11 cellular contexts compared by ENCODE assay signal in genomic region chr4:26140150-26140898, GRCh38.
DNase-seq lines count a peak whose midpoint lies in the region; ATAC-seq, FAIRE-seq and TF ChIP-seq lines count a peak whose summit lies in the region.
"Had no signal": no experiment of that assay in that cellular context is flagged by ENCODE, and none has a peak within 500 bp of the region (broad histone marks: within the 10 kb centered on the region; RNA-seq: fewer than 3 reads in every experiment).

No MANE protein-coding gene starts in this region.

- TF ChIP-seq CTCF in AG04449 (IDR thresholded peaks at IDR 0.05; ENCODE audit: insufficient read depth, low read length, missing control alignments) (no peak), IMR-90 (conservative IDR thresholded peaks at IDR 0.05; ENCODE audit: low read depth, low read length) (no peak), GM12878 (IDR thresholded peaks at IDR 0.05 in 2 of 3, conservative IDR thresholded peaks at IDR 0.05 in 1 of 3; ENCODE audit: control insufficient read depth in 2 of 3, extremely low read depth in 1 of 3, insufficient read depth in 1 of 3, low read depth in 3 of 3, low read length in 3 of 3) (no peak), BE2C (IDR thresholded peaks at IDR 0.05; ENCODE audit: low read depth, low read length) (no peak), GM13977 (IDR thresholded peaks at IDR 0.05; ENCODE audit: extremely low read depth, insufficient read depth, missing control alignments) (no peak)

- H4K5ac ChIP-seq in IMR-90 (ENCODE audit: low read depth, low read length), result peak overlapping the region; percentile 74

- SMC1A ChIA-PET in GM12878 (lab: Charles Lee; ENCODE audit: uncharacterized antibody, unreplicated experiment), result interaction anchor here (0.6 to 2.1 kb wide), 3 partner anchors 8 to 57 kb away, joined by 3 to 4 read pairs (median 3); no protein-coding TSS in a partner anchor

- peak overlapping the region; percentile 34 to 87; a peak in 3 of 4 replicates for H4K8ac ChIP-seq in IMR-90 (ENCODE audit: low read depth in 2 of 2, low read length in 2 of 2)

- TF ChIP-seq POLR2A in IMR-90 (IDR thresholded peaks at IDR 0.05; ENCODE audit: low read depth, low read length) (no peak), GM12878 (IDR thresholded peaks at IDR 0.05; ENCODE audit: low read depth, low read length) (no peak)

- DNase-seq in AG04449 (ENCODE audit: low read depth, low spot score), result peak; percentile 57
- peak; percentile 59 for DNase-seq in IMR-90
- no peak for DNase-seq in GM12878 (ENCODE audit: low read depth, low spot score)
- peak; percentile 96 for DNase-seq in myocyte (ENCODE audit: low read depth)
- DNase-seq in BE2C, result no peak
- no peak for DNase-seq in ecto neural progenitor cell (ENCODE audit: low spot score)
- DNase-seq in activated CD8-positive, alpha-beta memory T cell treated with anti-CD3 and anti-CD28 coated beads, Interleukin-2, amount 50 U/mL, for 48 hours, result no peak
- DNase-seq in GM13977 (ENCODE audit: low spot score), result no peak
- DNase-seq: activated B cell treated with CpG ODN at 0.5 μM for 24 hours; CD4-positive, alpha-beta memory T cell; stimulated activated CD4-positive, alpha-beta T cell treated with anti-CD3 and anti-CD28 coated beads, Interleukin-15, amount 100 ng/mL, for 24 hours had no signal

- H3K27ac ChIP-seq in IMR-90 (ENCODE audit: insufficient read depth, low read length), result peak overlapping the region; percentile 74; the same call in 1 of the 2 replicates
- H3K27ac ChIP-seq in GM12878 (ENCODE audit: control insufficient read depth, insufficient read depth), result no peak overlapping the region

- no peaks in the 10 kb centered on the region for H3K79me2 ChIP-seq in GM12878 (ENCODE audit: control insufficient read depth, insufficient read depth, low read length)

- H2BK15ac ChIP-seq in IMR-90 (ENCODE audit: low read depth, low read length), result peak overlapping the region; percentile 72; the same call in 2 of the 3 replicates

- TF ChIP-seq RAD21 in IMR-90 (IDR thresholded peaks at IDR 0.05; ENCODE audit: low read length) (no peak), GM12878 (IDR thresholded peaks at IDR 0.05; ENCODE audit: insufficient read depth, low read depth, low read length) (no peak)

- peak overlapping the region; percentile 78 for H2AK5ac ChIP-seq in IMR-90 (ENCODE audit: low read depth, low read length)

- H2AK9ac ChIP-seq in IMR-90 (replicated peaks; ENCODE audit: low read depth, low read length, poor library complexity), result no peak overlapping the region

- H3K4ac ChIP-seq in IMR-90 (ENCODE audit: low read depth, low read length), result peak overlapping the region; percentile 54

- no peaks in the 10 kb centered on the region for H3K79me1 ChIP-seq in IMR-90 (ENCODE audit: low read depth in 1 of 2, low read length in 2 of 2)

- no peaks in the 10 kb centered on the region for H3K36me3 ChIP-seq in IMR-90 (ENCODE audit: control insufficient read depth, insufficient read depth, low read length)
- H3K36me3 ChIP-seq in GM12878 (ENCODE audit: control insufficient read depth in 2 of 2, insufficient read depth in 2 of 2, low read length in 1 of 2), result no peaks in the 10 kb centered on the region
- no peaks in the 10 kb centered on the region for H3K36me3 ChIP-seq in BE2C

- no peak overlapping the region for H3K4me2 ChIP-seq in IMR-90 (ENCODE audit: low read depth, low read length)
- no peak overlapping the region for H3K4me2 ChIP-seq in GM12878 (ENCODE audit: control insufficient read depth, insufficient read depth)

- peak overlapping the region; percentile 26 for H4K91ac ChIP-seq in IMR-90 (ENCODE audit: insufficient read depth, low read depth, low read length)

- H3K4me3 ChIP-seq in AG04449 (ENCODE audit: low read depth, low read length), result no peak overlapping the region
- H3K4me3 ChIP-seq in IMR-90 (ENCODE audit: insufficient read depth, low read depth, low read length), result no peak overlapping the region
- H3K4me3 ChIP-seq in GM12878, result no peak overlapping the region
- no peak overlapping the region for H3K4me3 ChIP-seq in BE2C (ENCODE audit: low read depth, low read length)

- no peak for TF ChIP-seq EP300 in GM12878 (IDR thresholded peaks at IDR 0.05; ENCODE audit: borderline replicate concordance in 1 of 2, control insufficient read depth in 1 of 2, low read depth in 2 of 2, low read length in 2 of 2)

- no TSS peak for BruUV-seq in IMR-90 (replicated peaks; lab: Mats Ljungman, UMichigan)
- BruUV-seq in GM12878 (replicated peaks; lab: Mats Ljungman, UMichigan), result no TSS peak

- CTCF ChIA-PET in AG04449 (lab: Yijun Ruan, JAX), result interaction anchor here (2.5 kb wide), 1 partner anchor 58 kb away, joined by 6 read pairs; no protein-coding TSS in a partner anchor
- CTCF ChIA-PET in IMR-90 (lab: Yijun Ruan, JAX), result no interaction called here
- CTCF ChIA-PET in GM12878 (lab: Yijun Ruan, JAX), result interaction anchor here (1.6 kb wide), 1 partner anchor 153 kb away, joined by 5 read pairs; no protein-coding TSS in a partner anchor

- FAIRE-seq in GM12878 (lab: Jason Lieb, UNC), result no peak

- ATAC-seq in IMR-90 (ENCODE audit: low read depth), result peak; percentile 16; the same call in 1 of the 2 replicates
- no peak for ATAC-seq in GM12878

- H2BK5ac ChIP-seq in IMR-90 (ENCODE audit: low read depth, low read length, poor library complexity, severe bottlenecking), result peak overlapping the region; percentile 47

- H3K56ac ChIP-seq in IMR-90 (ENCODE audit: extremely low read depth, insufficient read depth, low read length), result no peak overlapping the region

- in situ Hi-C loops in IMR-90 (cut with MboI; ENCODE audit: low sequenced_read_pairs) (no loop called here), GM12878 (cut with MboI) (no loop called here), GM13977 (cut with MboI; ENCODE audit: low pct_unique_long_range_greater_than_20kb, low sequenced_read_pairs, unreplicated experiment) (no loop called here)

- peak overlapping the region; percentile 55 for H3K18ac ChIP-seq in IMR-90 (ENCODE audit: low read depth, low read length)

- no peaks in the 10 kb centered on the region for H3K9me3 ChIP-seq in IMR-90 (ENCODE audit: control insufficient read depth, insufficient read depth, low read length)
- no peaks in the 10 kb centered on the region; the same call in 2 of the 3 replicates for H3K9me3 ChIP-seq in GM12878 (replicated peaks; ENCODE audit: control insufficient read depth, insufficient read depth, low read length)
- H3K9me3 ChIP-seq in BE2C, result no peaks in the 10 kb centered on the region

- H2BK20ac ChIP-seq in IMR-90 (ENCODE audit: low read depth, low read length), result peak overlapping the region; percentile 77

- H3K4me1 ChIP-seq in IMR-90 (ENCODE audit: control insufficient read depth, insufficient read depth, low read length) (peaks cover 27% of the 10 kb centered on the region), GM12878 (ENCODE audit: control insufficient read depth, insufficient read depth, low read length) (peaks cover 18% of the 10 kb centered on the region), BE2C (no peaks in the 10 kb centered on the region)

- peak overlapping the region; percentile 62; the same call in 1 of the 2 replicates for H3K23ac ChIP-seq in IMR-90 (ENCODE audit: low read depth, low read length)

- RAD21 ChIA-PET in GM12878 (lab: Charles Lee; ENCODE audit: unreplicated experiment), result no interaction called here

- H2AFZ ChIP-seq in IMR-90 (replicated peaks; ENCODE audit: low read length, poor library complexity) (peak overlapping the region; percentile 73), GM12878 (ENCODE audit: control insufficient read depth, low read depth, low read length) (no peak overlapping the region)

- dilution Hi-C loops in IMR-90 (cut with HindIII; ENCODE audit: low sequenced_read_pairs, unreplicated experiment), result no loop called here

- intact Hi-C loops in IMR-90 (cut with micrococcal nuclease), result loop anchor here (2.0 to 5.0 kb wide), 2 partner anchors 52 to 108 kb away; no protein-coding TSS in a partner anchor
- intact Hi-C loops in GM12878 (cut with micrococcal nuclease; ENCODE audit: unreplicated experiment), result no loop called here

- 73% methylated on average over 2 of the region's 8 CpGs; no CpG with 5 or more reads in 1 of the 2 experiments for WGBS in IMR-90 (ENCODE audit: extremely low coverage in 2 of 2, insufficient read length in 1 of 2), 2 experiments
- WGBS in GM12878 (ENCODE audit: insufficient coverage, insufficient replicate concordance, low lambda C conversion rate, missing lambda C conversion rate), result 70% methylated on average over 8 of the region's 8 CpGs

- H4K20me1 ChIP-seq in IMR-90 (ENCODE audit: insufficient read depth, low read length) (no peaks in the 10 kb centered on the region), GM12878 (ENCODE audit: control insufficient read depth, insufficient read depth) (no peaks in the 10 kb centered on the region)

- H2BK120ac ChIP-seq in IMR-90 (ENCODE audit: low read depth, low read length), result peak overlapping the region; percentile 59

- H3K9me1 ChIP-seq in IMR-90 (ENCODE audit: insufficient read depth, low read length), result peaks cover 22% of the 10 kb centered on the region

- H3K14ac ChIP-seq in IMR-90 (replicated peaks; ENCODE audit: low read depth, low read length), result peak overlapping the region; percentile 78

- no peaks in the 10 kb centered on the region for H3K27me3 ChIP-seq in IMR-90 (ENCODE audit: control insufficient read depth, insufficient read depth, low read length)
- no peaks in the 10 kb centered on the region for H3K27me3 ChIP-seq in GM12878 (replicated peaks in 1 of 2; ENCODE audit: control insufficient read depth in 2 of 2, insufficient read depth in 2 of 2, low read length in 1 of 2)
- no peaks in the 10 kb centered on the region for H3K27me3 ChIP-seq in BE2C

- POLR2A ChIA-PET in AG04449 (lab: Yijun Ruan, JAX), result no interaction called here
- POLR2A ChIA-PET in IMR-90 (lab: Charles Lee; ENCODE audit: unreplicated experiment), result no interaction called here
- POLR2A ChIA-PET in GM12878 (lab: Charles Lee), result no interaction called here

- H3K9ac ChIP-seq in IMR-90 (ENCODE audit: low read depth, low read length) (no peak overlapping the region), GM12878 (ENCODE audit: control insufficient read depth, insufficient read depth, low read length) (no peak overlapping the region)

TF ChIP-seq in IMR-90, 13 proteins besides CTCF, POLR2A, EP300 and RAD21 (continues in another document):
- TF ChIP-seq MAFK (IDR thresholded peaks at IDR 0.05; ENCODE audit: low read depth, low read length), result peak; percentile 30; the same call in 1 of the 2 replicates

TF ChIP-seq in GM12878, 131 proteins besides CTCF, POLR2A, EP300 and RAD21 (continues in another document):
- TF ChIP-seq CHD1 (IDR thresholded peaks at IDR 0.05; ENCODE audit: low read depth, low read length) (no peak), CREM (IDR thresholded peaks at IDR 0.05; ENCODE audit: low read depth) (no peak), TAF1 (IDR thresholded peaks at IDR 0.05; ENCODE audit: borderline replicate concordance, low read depth, low read length) (no peak), RUNX3 (IDR thresholded peaks at IDR 0.05; ENCODE audit: low read length) (0 out of 2 replicates have a peak, but pooled peaks have one; percentile 7)

Comparison
In these comparisons a context has a peak if more than half of its experiments do, and no peak if none do; other contexts are left out.
1. DNase-seq: peak in AG04449 (single experiment), IMR-90 (single experiment) and myocyte (single experiment); none in GM12878 (single experiment), BE2C (single experiment), ecto neural progenitor cell (single experiment), activated CD8-positive, alpha-beta memory T cell treated with anti-CD3 and anti-CD28 coated beads, Interleukin-2, amount 50 U/mL, for 48 hours (single experiment) and GM13977 (single experiment).